ENCODE assay signal across 8 cellular contexts in genomic region chr9:15423328-15423985, GRCh38. TPM values are rescaled to one million over a fixed set of nuclear protein-coding genes. Genes with fewer than 3 reads are reported as not detected.
DNase-seq lines count a peak whose midpoint lies in the region; ATAC-seq and TF ChIP-seq lines count a peak whose summit lies in the region.

No MANE protein-coding gene starts in this region.

- peak; percentile 7; the same call in 1 of the 2 replicates for TF ChIP-seq CTCF in WI38 (IDR thresholded peaks at IDR 0.05; ENCODE audit: low read depth, low read length)
- no peak for TF ChIP-seq CTCF in sigmoid colon (IDR thresholded peaks at IDR 0.05)

- peaks cover 18 to 28% of the 10 kb centered on the region in 2 donors for H3K36me3 Mint-ChIP-seq in CD4-positive, alpha-beta memory T cell

- peak in 4 of 5 donors; percentile 13 to 39 (median 20) for DNase-seq in CD4-positive, alpha-beta memory T cell
- DNase-seq in HT1080 (ENCODE audit: low read depth): peak; percentile 11
- peak; percentile 15 for DNase-seq in glomerular visceral epithelial cell (ENCODE audit: extremely low spot score)
- no peak for DNase-seq in sigmoid colon
- DNase-seq in NCI-H128 (lab: John Stamatoyannopoulos, UW; ENCODE audit: unreplicated experiment): no peak
- no peak for DNase-seq in stimulated activated naive CD4-positive, alpha-beta T cell treated with Interleukin-2 at 50 U/mL for 16 hours (lab: John Stamatoyannopoulos, UW)

- H3K36me3 ChIP-seq in CD4-positive, alpha-beta memory T cell (ENCODE audit: insufficient read depth, low read length): peaks cover 3% of the 10 kb centered on the region
- H3K36me3 ChIP-seq in sigmoid colon: peaks cover 0 to 26% (median 4%) of the 10 kb centered on the region in 4 donors

- no peaks in the 10 kb centered on the region for H3K27me3 Mint-ChIP-seq in CD4-positive, alpha-beta memory T cell

- H3K27me3 ChIP-seq in CD4-positive, alpha-beta memory T cell (ENCODE audit: insufficient read depth, low read length): no peaks in the 10 kb centered on the region
- no peaks in the 10 kb centered on the region for H3K27me3 ChIP-seq in sigmoid colon

- H3K4me1 Mint-ChIP-seq in CD4-positive, alpha-beta memory T cell: peaks cover 24 to 49% (median 34%) of the 10 kb centered on the region in 4 donors

- H3K27ac ChIP-seq in CD4-positive, alpha-beta memory T cell (ENCODE audit: low read depth, low read length): peak overlapping the region; percentile 62
- peak overlapping the region; percentile 85 to 94 (median 92) for H3K27ac ChIP-seq in sigmoid colon

- no peak for TF ChIP-seq EP300 in sigmoid colon (IDR thresholded peaks at IDR 0.05)

- H3K4me3 ChIP-seq in CD4-positive, alpha-beta memory T cell (ENCODE audit: low read length in 2 of 2): peak overlapping the region; percentile 72 to 98
- peak overlapping the region; percentile 85 for H3K4me3 ChIP-seq in WI38 (ENCODE audit: low read depth, low read length)
- H3K4me3 ChIP-seq in sigmoid colon: peak overlapping the region; percentile 90 to 94 (median 90)

- H3K4me1 ChIP-seq in CD4-positive, alpha-beta memory T cell (ENCODE audit: insufficient read depth, low read length): peaks cover 48% of the 10 kb centered on the region
- H3K4me1 ChIP-seq in sigmoid colon: peaks cover 0 to 38% (median 20%) of the 10 kb centered on the region in 4 donors

- H3K4me3 Mint-ChIP-seq in CD4-positive, alpha-beta memory T cell: peak overlapping the region; percentile 88 to 95 (median 93)

- H3K27ac Mint-ChIP-seq in CD4-positive, alpha-beta memory T cell: peak overlapping the region; percentile 61 to 95 (median 94)

- CTCF ChIA-PET in CD4-positive, alpha-beta memory T cell (lab: Charles Lee; ENCODE audit: partially characterized antibody): interaction anchor here (0.6 to 1.6 kb wide), 7 partner anchors 21 to 211 kb away, joined by 3 to 6 read pairs (median 4); no protein-coding TSS in a partner anchor

- intact Hi-C loops in CD4-positive, alpha-beta memory T cell (cut with micrococcal nuclease): loop anchor here (2.0 to 5.0 kb wide), 2 partner anchors 66 to 183 kb away; no protein-coding TSS in a partner anchor
- intact Hi-C loops in sigmoid colon (cut with DNase I): loop anchor here (2.0 to 5.0 kb wide), 4 partner anchors 89 to 213 kb away; partner anchors contain the start of genes PSIP1 and TTC39B

- H3K9me3 Mint-ChIP-seq in CD4-positive, alpha-beta memory T cell: no peaks in the 10 kb centered on the region

- H3K9me3 ChIP-seq in CD4-positive, alpha-beta memory T cell (ENCODE audit: control insufficient read depth in 1 of 2, low read length in 2 of 2): no peaks in the 10 kb centered on the region
- H3K9me3 ChIP-seq in sigmoid colon: no peaks in the 10 kb centered on the region

- ATAC-seq in GM19023 (IDR thresholded peaks at IDR 0.05; ENCODE audit: unreplicated experiment): no peak

- TF ChIP-seq POLR2A in sigmoid colon (IDR thresholded peaks at IDR 0.05): no peak

- 1 to 5% methylated on average over 16 of the region's 16 CpGs for WGBS in sigmoid colon, 2 donors

- POLR2A ChIA-PET in CD4-positive, alpha-beta memory T cell (lab: Charles Lee; ENCODE audit: partially characterized antibody): interaction anchor here (0.7 to 2.5 kb wide), 10 partner anchors 9 to 151 kb away, joined by 3 to 30 read pairs (median 4); partner anchors contain the start of genes CCDC171, PSIP1 and TTC39B

RNA-seq across cellular contexts. Expression of gene SNAPC3, which starts 0.8 kb away (rescaled TPM):
- total RNA-seq in CD4-positive, alpha-beta memory T cell: 10 to 100 TPM; 33.3 to 34.2 TPM
- polyA plus RNA-seq in CD4-positive, alpha-beta memory T cell: 10 to 100 TPM in 1 of 2 donors, 1 to 10 TPM in 1; 9.8 to 14.3 TPM
- total RNA-seq in HT1080 (2014; rRNA removed; shearing (Covaris generic)): 22.7 and 25.7 TPM in 2 replicates
- polyA plus RNA-seq in HT1080 (2015; cell fraction: cytosol; rRNA removed): 27.6 and 32.1 TPM in 2 replicates
- polyA plus RNA-seq in HT1080 (2015; cell fraction: nucleus; rRNA removed): 49.0 and 50.9 TPM in 2 replicates
- total RNA-seq in sigmoid colon: 10 to 100 TPM; 28.4 to 41.5 (median 32.5) TPM
- polyA plus RNA-seq in sigmoid colon: 10 to 100 TPM; 16.2 to 21.7 (median 21.2) TPM

Comparison
In these comparisons a context has a peak if more than half of its experiments do, and no peak if none do; other contexts are left out.
1. DNase-seq: peak in CD4-positive, alpha-beta memory T cell (4 of 5), HT1080 (single experiment) and glomerular visceral epithelial cell (single experiment); none in sigmoid colon (single experiment), NCI-H128 (single experiment) and stimulated activated naive CD4-positive, alpha-beta T cell treated with Interleukin-2 at 50 U/mL for 16 hours (single experiment).
2. Peak in every context shown above with its lines, with median percentiles within 50 percentile points of each other: H3K4me3 ChIP-seq.